Comparison of ENCODE assay signal across 19 cellular contexts in the genomic region with DNA sequence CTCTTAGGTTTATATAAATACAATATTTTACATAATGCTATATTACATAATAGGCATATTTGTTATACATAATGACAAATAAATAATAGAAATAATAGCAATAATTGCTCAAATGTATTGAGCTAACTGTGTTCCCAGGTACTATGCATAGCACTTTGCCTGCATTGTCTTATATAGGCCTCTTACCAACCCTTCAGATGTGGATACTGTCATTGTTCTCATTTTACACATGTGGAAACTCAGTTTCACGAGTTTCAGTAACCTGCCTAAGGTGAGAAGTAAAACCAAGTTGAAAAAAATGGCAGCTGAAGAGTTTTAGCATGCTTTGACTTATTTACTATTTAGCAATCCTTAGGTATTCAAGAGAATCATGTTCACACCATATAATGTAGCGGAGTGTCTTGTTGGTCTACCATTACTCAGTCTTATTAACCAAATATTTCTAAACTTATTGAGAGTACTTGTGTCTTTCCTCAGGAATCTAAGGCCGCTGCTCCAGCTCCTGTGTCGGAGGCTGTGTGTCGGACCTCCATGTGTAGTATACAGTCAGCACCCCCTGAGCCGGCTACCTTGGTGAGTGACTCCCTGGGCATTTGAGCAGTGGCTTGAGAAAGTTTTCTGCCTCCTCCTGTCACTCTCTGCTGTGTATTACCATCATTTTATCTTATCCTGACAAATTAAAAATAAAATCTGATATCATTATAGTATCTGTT.
"Had no signal": no experiment of that assay in that cellular context is flagged by ENCODE, and none has a peak within 500 bp of the region (broad histone marks: within the 10 kb centered on the region; RNA-seq: fewer than 3 reads in every experiment).

No MANE protein-coding gene starts in this region.

- H3K4me3 Mint-ChIP-seq: nephron progenitor cell, type B pancreatic cell had no signal

- H3K27ac ChIP-seq: lower lobe of right lung, suprapubic skin, thyroid gland, uterus had no signal

- ATAC-seq: esophagus mucosa, heart right ventricle, sciatic nerve had no signal

- H3K27me3 Mint-ChIP-seq: type B pancreatic cell had no signal

- H3K4me3 ChIP-seq: heart right ventricle, lower lobe of right lung, spleen, suprapubic skin, thyroid gland, uterus had no signal

- H3K9me3 Mint-ChIP-seq: type B pancreatic cell had no signal

- H3K4me1 ChIP-seq: lower lobe of right lung, suprapubic skin, uterus had no signal

- H3K9me3 ChIP-seq: heart right ventricle, lower lobe of right lung, spleen, suprapubic skin, thyroid gland, uterus had no signal

- H3K36me3 ChIP-seq: uterus had no signal

- H3K27me3 ChIP-seq: heart right ventricle, spleen, suprapubic skin, thyroid gland, uterus had no signal

- DNase-seq: effector memory CD4-positive, alpha-beta T cell; heart right ventricle; hypothalamus; kidney glomerular epithelial cell; lower lobe of right lung; mesenchymal stem cell; midbrain; nephron progenitor cell; spleen; stimulated activated CD4-positive, alpha-beta T cell treated with anti-CD3 and anti-CD28 coated beads, Interleukin-15, amount 100 ng/mL, for 24 hours; stimulated activated CD4-positive, alpha-beta T cell treated with anti-CD3 and anti-CD28 coated beads, Interleukin-2, amount 100 ng/mL, for 24 hours; stimulated activated CD4-positive, alpha-beta T cell treated with anti-CD3 and anti-CD28 coated beads, Interleukin-4, amount 100 ng/mL, for 4 hours; stimulated activated naive CD4-positive, alpha-beta T cell treated with Interleukin-2 at 50 U/mL for 16 hours; thyroid gland; uterus had no signal

- H3K27ac Mint-ChIP-seq: nephron progenitor cell, type B pancreatic cell had no signal
